ENCODE assay signal across 1 cellular context in genomic region chr17:75764711-75765421, GRCh38.
TF ChIP-seq lines count a peak whose summit lies in the region.

TSS of gene GALK1 (minus strand) at chr17:75765192. CDS start at chr17:75765136, 56 bp downstream.

TF ChIP-seq in K562, 482 proteins besides CTCF, POLR2A, EP300 and RAD21 (continued from another document and continues in another):
- TF ChIP-seq ZNF318 (IDR thresholded peaks at IDR 0.05; ENCODE audit: borderline replicate concordance in 1 of 2, low read depth in 1 of 2) (no peak), TARDBP (IDR thresholded peaks at IDR 0.05) (no peak), ZBTB49 (CRISPR knock-in tag; IDR thresholded peaks at IDR 0.05; ENCODE audit: borderline replicate concordance) (no peak), ZNF76 (CRISPR knock-in tag; IDR thresholded peaks at IDR 0.05; ENCODE audit: borderline replicate concordance) (no peak), ZNF274 (IDR thresholded peaks at IDR 0.05; ENCODE audit: borderline replicate concordance, low read depth, low read length) (no peak), ARHGAP35 (IDR thresholded peaks at IDR 0.05; ENCODE audit: partially characterized antibody) (no peak), ADNP (tag; IDR thresholded peaks at IDR 0.05) (no peak), CBFA2T3 (IDR thresholded peaks at IDR 0.05) (no peak), SETDB1 (IDR thresholded peaks at IDR 0.05; ENCODE audit: low read length) (no peak), ZNF75A (CRISPR knock-in tag; IDR thresholded peaks at IDR 0.05) (no peak), STAT5B (CRISPR knock-in tag; IDR thresholded peaks at IDR 0.05) (no peak), RBM17 (IDR thresholded peaks at IDR 0.05; ENCODE audit: borderline replicate concordance, low read depth, low read length) (no peak), ZC3H4 (CRISPR knock-in tag; IDR thresholded peaks at IDR 0.05; ENCODE audit: borderline replicate concordance) (no peak), ELF1 (tag; IDR thresholded peaks at IDR 0.05) (peak; percentile 58; the same call in 1 of the 2 replicates), TCF3 (CRISPR knock-in tag; IDR thresholded peaks at IDR 0.05) (no peak), VEZF1 (CRISPR knock-in tag; IDR thresholded peaks at IDR 0.05) (peak; percentile 91), HNRNPL (IDR thresholded peaks at IDR 0.05; ENCODE audit: low read depth, low read length) (no peak), IRF9 (tag; IDR thresholded peaks at IDR 0.05) (no peak), SREBF1 (IDR thresholded peaks at IDR 0.05; ENCODE audit: borderline replicate concordance, low read depth, low read length) (no peak), ZNF586 (CRISPR knock-in tag; conservative IDR thresholded peaks at IDR 0.05) (no peak), RBFOX2 (IDR thresholded peaks at IDR 0.05; ENCODE audit: low read depth, low read length) (peak; percentile 77), IFI16 (CRISPR knock-in tag; IDR thresholded peaks at IDR 0.05) (no peak), NEUROD1 (IDR thresholded peaks at IDR 0.05; ENCODE audit: borderline replicate concordance, low read depth, low read length, partially characterized antibody) (no peak), ZNF77 (CRISPR knock-in tag; IDR thresholded peaks at IDR 0.05) (no peak), MCM5 (IDR thresholded peaks at IDR 0.05; ENCODE audit: low read depth) (no peak), DDX20 (tag; IDR thresholded peaks at IDR 0.05; ENCODE audit: low read depth) (no peak), SRSF3 (IDR thresholded peaks at IDR 0.05; ENCODE audit: insufficient read depth, low read length) (no peak), TAF15 (IDR thresholded peaks at IDR 0.05; ENCODE audit: low read depth, low read length) (no peak), ZNF143 (CRISPR knock-in tag; IDR thresholded peaks at IDR 0.05) (no peak), GTF2B (IDR thresholded peaks at IDR 0.05; ENCODE audit: extremely low read depth, insufficient read length) (no peak), FIP1L1 (IDR thresholded peaks at IDR 0.05; ENCODE audit: low read depth, low read length, poor library complexity, severe bottlenecking) (peak; percentile 48), GABPB1 (CRISPR knock-in tag; IDR thresholded peaks at IDR 0.05) (peak; percentile 57), NR4A1 (CRISPR knock-in tag; IDR thresholded peaks at IDR 0.05) (no peak), NR4A1 (tag; IDR thresholded peaks at IDR 0.05) (no peak), CHD2 (IDR thresholded peaks at IDR 0.05; ENCODE audit: low read depth, low read length) (0 out of 2 replicates have a peak, but pooled peaks have one; percentile 20), ILF3 (IDR thresholded peaks at IDR 0.05; ENCODE audit: borderline replicate concordance) (no peak), THRB (CRISPR knock-in tag; conservative IDR thresholded peaks at IDR 0.05) (no peak), KHSRP (IDR thresholded peaks at IDR 0.05) (no peak), HLTF (IDR thresholded peaks at IDR 0.05) (peak; percentile 49; the same call in 1 of the 2 replicates), TBP (optimal IDR thresholded peaks at IDR 0.05; ENCODE audit: low read depth, low read length) (no peak), ZBTB9 (CRISPR knock-in tag; IDR thresholded peaks at IDR 0.05) (peak; percentile 67; the same call in 1 of the 2 replicates), NFIC (IDR thresholded peaks at IDR 0.05) (peak; percentile 16; the same call in 1 of the 2 replicates), PML (IDR thresholded peaks at IDR 0.05; ENCODE audit: low read length) (no peak), ZNF717 (CRISPR knock-in tag; IDR thresholded peaks at IDR 0.05) (no peak), CBX1 (IDR thresholded peaks at IDR 0.05; ENCODE audit: low read depth) (0 out of 2 replicates have a peak, but pooled peaks have one; percentile 50), ZNF644 (tag; IDR thresholded peaks at IDR 0.05; ENCODE audit: low read depth) (no peak), ZNF778 (CRISPR knock-in tag; IDR thresholded peaks at IDR 0.05) (no peak), RFX7 (CRISPR knock-in tag; IDR thresholded peaks at IDR 0.05) (no peak), SMAD2 (IDR thresholded peaks at IDR 0.05; ENCODE audit: low read depth, low read length) (no peak), SMARCB1 (IDR thresholded peaks at IDR 0.05; ENCODE audit: insufficient read length, low read depth) (no peak), BRF2 (IDR thresholded peaks at IDR 0.05; ENCODE audit: borderline replicate concordance, insufficient read depth, insufficient read length) (no peak), ZFPM2 (CRISPR knock-in tag; IDR thresholded peaks at IDR 0.05) (no peak), BCL6 (CRISPR knock-in tag; IDR thresholded peaks at IDR 0.05) (no peak)
